Comparison of ENCODE assay signal across 18 cellular contexts in the genomic region with DNA sequence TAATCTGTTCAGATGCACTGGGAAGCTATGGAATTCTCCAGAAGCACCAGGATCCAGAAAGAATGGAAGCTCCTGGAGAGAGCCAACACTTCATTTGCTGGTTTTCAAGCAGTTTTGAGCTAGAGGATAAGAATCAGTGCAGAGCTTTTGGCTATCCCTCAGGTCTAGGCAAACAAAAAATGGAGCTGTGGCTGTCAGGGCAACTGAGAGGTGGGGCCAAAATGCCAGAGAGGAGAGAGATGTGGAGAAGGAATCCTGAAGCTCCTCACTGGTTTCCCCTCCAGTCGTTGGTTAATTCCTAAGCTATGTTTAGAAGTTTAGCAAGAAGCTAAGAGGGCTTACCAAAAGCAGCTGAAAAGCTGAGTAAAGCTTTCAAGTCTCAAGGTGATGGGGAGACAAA.
"Had no signal": no experiment of that assay in that cellular context is flagged by ENCODE, and none has a peak within 500 bp of the region (broad histone marks: within the 10 kb centered on the region; RNA-seq: fewer than 3 reads in every experiment).

No MANE protein-coding gene starts in this region.

- ATAC-seq: activated naive CD8-positive, alpha-beta T cell treated with anti-CD3 and anti-CD28 coated beads, Interleukin-2, amount 50 U/mL, for 24 hours; activated T-cell treated with anti-CD3 and anti-CD28 coated beads, Interleukin-2, amount 50 U/mL, for 4 hours; lower lobe of right lung; stimulated activated naive CD8-positive, alpha-beta T cell treated with anti-CD3 and anti-CD28 coated beads, Interleukin-15, Interleukin-2, amounts not matched to agents 100 U/mL and 50 U/mL, for 24 hours had no signal

- DNase-seq: activated CD4-positive, alpha-beta T cell treated with anti-CD3 and anti-CD28 coated beads, Interleukin-2, amount 10 ng/mL, durations not matched to agents 24 days and 14 days; activated CD8-positive, alpha-beta memory T cell treated with anti-CD3 and anti-CD28 coated beads, Interleukin-2, amount 50 U/mL, for 4 hours; activated effector memory CD4-positive, alpha-beta T cell treated with Interleukin-2 at 50 U/mL for 16 hours; activated naive CD4-positive, alpha-beta T cell treated with anti-CD3 and anti-CD28 coated beads, Interleukin-2, amount 10 ng/mL, durations not matched to agents 7 days and 5 days; activated naive CD8-positive, alpha-beta T cell treated with anti-CD3 and anti-CD28 coated beads, Interleukin-2, amount 50 U/mL, for 24 hours; activated T-cell treated with anti-CD3 and anti-CD28 coated beads, Interleukin-2, amount 50 U/mL, for 4 hours; anterior cingulate cortex; central memory CD4-positive, alpha-beta T cell; colonic mucosa; head of caudate nucleus; lower lobe of right lung; midbrain; stimulated activated CD4-positive, alpha-beta T cell treated with anti-CD3 and anti-CD28 coated beads, Interleukin-12 subunit alpha, Interleukin-12 subunit beta, amount 100 ng/mL, for 4 hours; stimulated activated CD4-positive, alpha-beta T cell treated with anti-CD3 and anti-CD28 coated beads, Interleukin-2, amount 100 ng/mL, for 24 hours; stimulated activated naive CD8-positive, alpha-beta T cell treated with anti-CD3 and anti-CD28 coated beads, Interleukin-15, Interleukin-2, amounts not matched to agents 100 U/mL and 50 U/mL, for 24 hours; substantia nigra; T1000; transverse colon had no signal
